8 cellular contexts compared by ENCODE assay signal in the genomic region with DNA sequence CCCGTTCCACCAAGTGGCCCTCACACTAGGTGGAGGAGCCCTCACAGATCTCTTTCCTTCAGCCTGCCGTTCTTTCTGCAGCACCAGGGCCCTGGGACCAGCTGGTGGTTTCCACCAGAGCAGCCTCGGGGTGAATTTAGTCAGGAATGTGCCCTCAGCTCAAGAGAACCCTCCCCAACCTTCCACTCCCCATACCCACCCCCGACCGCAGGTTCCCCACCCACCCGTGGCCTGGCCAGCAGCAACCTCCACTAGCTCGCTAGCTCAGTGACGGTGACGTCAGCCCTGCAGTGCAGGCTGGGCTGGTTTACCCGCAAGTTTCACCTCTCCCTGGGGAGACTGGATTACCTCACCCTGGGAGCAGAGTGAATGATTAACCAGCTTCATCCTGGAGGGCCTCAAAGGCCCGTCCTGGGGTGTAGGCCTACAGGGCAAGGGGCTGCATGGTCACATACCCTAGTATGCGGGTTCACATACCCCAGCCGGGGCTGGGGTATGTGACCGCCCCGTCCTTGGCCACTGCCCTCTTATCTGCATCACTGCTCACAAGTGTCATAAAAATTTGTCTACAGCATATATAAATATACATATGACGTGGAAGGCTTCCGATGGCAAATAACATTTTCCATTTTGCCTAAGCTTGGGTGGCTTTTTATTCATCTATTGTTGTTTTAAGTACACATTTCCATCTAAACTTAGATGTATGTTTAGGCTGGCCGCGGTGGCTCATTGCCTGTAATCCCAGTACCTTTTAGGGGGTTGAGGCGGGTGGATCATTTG. TPM values are rescaled to one million over a fixed set of nuclear protein-coding genes. Genes with fewer than 3 reads are reported as not detected.
DNase-seq lines count a peak whose midpoint lies in the region; ATAC-seq and TF ChIP-seq lines count a peak whose summit lies in the region.

No MANE protein-coding gene starts in this region.

- intact Hi-C loops in CD8-positive, alpha-beta T cell (cut with DNase I, micrococcal nuclease), result no loop called here

- DNase-seq in DMS53 treated with DMSO at 0.1 percent for 48 hours (lab: John Stamatoyannopoulos, UW; ENCODE audit: unreplicated experiment), result peak; percentile 100
- DNase-seq in hepatocyte (ENCODE audit: low spot score), result peak; percentile 96
- peak; percentile 75 for DNase-seq in thoracic aorta (ENCODE audit: low spot score)
- DNase-seq in medulla oblongata (ENCODE audit: extremely low spot score), result no peak
- no peak for DNase-seq in CD8-positive, alpha-beta T cell

- no peaks in the 10 kb centered on the region for H3K36me3 Mint-ChIP-seq in CD8-positive, alpha-beta T cell

- no peaks in the 10 kb centered on the region for H3K9me3 Mint-ChIP-seq in CD8-positive, alpha-beta T cell

- POLR2A ChIA-PET in CD8-positive, alpha-beta T cell (lab: Charles Lee), result no interaction called here

- CTCF ChIA-PET in CD8-positive, alpha-beta T cell (lab: Charles Lee), result no interaction called here

- H3K27ac Mint-ChIP-seq in CD8-positive, alpha-beta T cell, result no peak overlapping the region

- peaks cover 20% of the 10 kb centered on the region for H3K4me1 ChIP-seq in hepatocyte (ENCODE audit: insufficient read depth)
- H3K4me1 ChIP-seq in thoracic aorta (ENCODE audit: control insufficient read depth in 1 of 2, low read depth in 2 of 2), result peaks cover 11 to 19% of the 10 kb centered on the region in 2 donors
- H3K4me1 ChIP-seq in CD8-positive, alpha-beta T cell (ENCODE audit: insufficient read depth, low read length), result no peaks in the 10 kb centered on the region

- H3K27ac ChIP-seq in VCaP (peak overlapping the region; percentile 93), hepatocyte (peak overlapping the region; percentile 96), thoracic aorta (peak overlapping the region; percentile 46 to 83)
- H3K27ac ChIP-seq in CD8-positive, alpha-beta T cell (ENCODE audit: low read depth, low read length), result no peak overlapping the region

- TF ChIP-seq CTCF in VCaP (conservative IDR thresholded peaks at IDR 0.05) (no peak), hepatocyte (IDR thresholded peaks at IDR 0.05; ENCODE audit: poor library complexity) (no peak), thoracic aorta (IDR thresholded peaks at IDR 0.05) (no peak)
- TF ChIP-seq CTCF in CD8-positive, alpha-beta T cell (IDR thresholded peaks at IDR 0.05), result no peak

- H3K4me3 Mint-ChIP-seq in CD8-positive, alpha-beta T cell, result no peak overlapping the region

- ATAC-seq in HG03442 (IDR thresholded peaks at IDR 0.05; ENCODE audit: unreplicated experiment) (peak; percentile 70), thoracic aorta (ENCODE audit: insufficient number of reproducible peaks, low FRiP score, low read depth) (peak; percentile 75), GM21526 (IDR thresholded peaks at IDR 0.05; ENCODE audit: low FRiP score, unreplicated experiment) (no peak)
- ATAC-seq in CD8-positive, alpha-beta T cell, result no peak

- H3K27me3 ChIP-seq in hepatocyte (no peaks in the 10 kb centered on the region), thoracic aorta (replicated peaks; ENCODE audit: insufficient read depth) (no peaks in the 10 kb centered on the region)
- no peaks in the 10 kb centered on the region for H3K27me3 ChIP-seq in CD8-positive, alpha-beta T cell (ENCODE audit: insufficient read depth, low read length)

- H3K36me3 ChIP-seq in hepatocyte (replicated peaks; ENCODE audit: insufficient read depth, low read depth) (no peaks in the 10 kb centered on the region), thoracic aorta (no peaks in the 10 kb centered on the region)
- H3K36me3 ChIP-seq in CD8-positive, alpha-beta T cell (ENCODE audit: insufficient read depth, low read length), result no peaks in the 10 kb centered on the region

- no peaks in the 10 kb centered on the region for H3K79me2 ChIP-seq in hepatocyte

- H2AFZ ChIP-seq in hepatocyte, result no peak overlapping the region

- peak overlapping the region; percentile 50 for H3K4me2 ChIP-seq in hepatocyte

- H3K4me1 Mint-ChIP-seq in CD8-positive, alpha-beta T cell (ENCODE audit: low read depth), result no peaks in the 10 kb centered on the region

- H3K4me3 ChIP-seq in hepatocyte (no peak overlapping the region), thoracic aorta (peak overlapping the region; percentile 32)
- no peak overlapping the region for H3K4me3 ChIP-seq in CD8-positive, alpha-beta T cell (ENCODE audit: low read depth, low read length)

- WGBS in hepatocyte (ENCODE audit: low lambda C conversion rate, missing lambda C conversion rate), result 31% methylated on average over 20 of the region's 20 CpGs

- no peaks in the 10 kb centered on the region for H3K9me2 ChIP-seq in hepatocyte (replicated peaks; ENCODE audit: insufficient read depth)

- H3K9me3 ChIP-seq in hepatocyte (ENCODE audit: low read depth) (no peaks in the 10 kb centered on the region), thoracic aorta (no peaks in the 10 kb centered on the region)
- H3K9me3 ChIP-seq in CD8-positive, alpha-beta T cell (ENCODE audit: low read length), result no peaks in the 10 kb centered on the region

- peaks cover 8% of the 10 kb centered on the region for H3K27me3 Mint-ChIP-seq in CD8-positive, alpha-beta T cell (ENCODE audit: low read depth)

- H4K20me1 ChIP-seq in hepatocyte (ENCODE audit: insufficient read depth, poor library complexity, severe bottlenecking), result no peaks in the 10 kb centered on the region

RNA-seq across cellular contexts. Expression of a gene that starts 24.5 kb away (rescaled TPM):
- total RNA-seq in hepatocyte (336 and 367 TPM in 2 replicates), thoracic aorta (1 to 10 TPM in 1 of 2 donors, under 1 TPM in 1; 0.95 to 4.9 TPM)
- polyA plus RNA-seq in hepatocyte, result 333 and 361 TPM in 2 replicates
- total RNA-seq in CD8-positive, alpha-beta T cell, result 1 to 10 TPM; 1.1 to 1.5 TPM

RNA-seq across cellular contexts. Expression of a gene that starts 52.4 kb away (rescaled TPM):
- total RNA-seq in hepatocyte, result 57.6 and 57.9 TPM in 2 replicates
- 74.2 and 81.5 TPM in 2 replicates for polyA plus RNA-seq in hepatocyte
- total RNA-seq in thoracic aorta, result 10 to 100 TPM; 46.3 to 58.2 TPM
- 10 to 100 TPM; 16.8 to 21.1 TPM for total RNA-seq in CD8-positive, alpha-beta T cell

Comparison
In these comparisons a context has a peak if more than half of its experiments do, and no peak if none do; other contexts are left out.
1. DNase-seq: peak in DMS53 treated with DMSO at 0.1 percent for 48 hours (single experiment), hepatocyte (single experiment) and thoracic aorta (single experiment); none in medulla oblongata (single experiment) and CD8-positive, alpha-beta T cell (0 of 7).
2. ATAC-seq: peak in HG03442 (single experiment) and thoracic aorta (single experiment); none in CD8-positive, alpha-beta T cell (single experiment) and GM21526 (single experiment).
3. RNA of a gene that starts 24.5 kb away (total RNA-seq): 336 to 367 TPM in hepatocyte; 0.95 to 4.9 TPM in thoracic aorta and 1.1 to 1.5 TPM in CD8-positive, alpha-beta T cell; every median in the first group is over 10 times any median in the second.